In the genomic region with DNA sequence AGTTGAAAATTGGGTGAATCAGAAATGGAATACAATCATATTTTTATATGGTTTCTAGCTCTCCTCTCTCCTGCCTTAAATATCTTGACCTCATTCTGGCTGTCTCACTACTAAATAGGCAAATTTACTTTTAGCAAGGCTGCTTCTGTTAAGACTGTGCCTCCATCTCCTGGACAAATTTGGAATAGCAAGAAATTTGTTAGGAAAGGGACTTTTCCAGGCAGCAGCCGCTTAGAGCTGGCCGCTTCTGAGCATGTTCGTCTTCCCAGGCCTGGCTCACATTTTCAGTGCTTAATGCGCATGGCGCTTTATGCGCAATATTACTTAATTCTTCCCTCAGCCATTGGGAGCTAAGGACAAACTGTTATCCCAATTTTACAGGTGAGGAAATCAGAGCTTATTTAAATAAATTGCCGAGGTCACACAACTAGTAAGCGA, we compare ENCODE assay signal across 8 cellular contexts. TPM values are rescaled to one million over a fixed set of nuclear protein-coding genes. Genes with fewer than 3 reads are reported as not detected.
DNase-seq lines count a peak whose midpoint lies in the region; ATAC-seq and TF ChIP-seq lines count a peak whose summit lies in the region.

No MANE protein-coding gene starts in this region.

- peak overlapping the region; percentile 91 for H3K4me3 Mint-ChIP-seq in MCF 10A (ENCODE audit: unreplicated experiment)

- peaks cover 7% of the 10 kb centered on the region for H3K9me3 Mint-ChIP-seq in MCF 10A (ENCODE audit: unreplicated experiment)

- H3K4me1 Mint-ChIP-seq in MCF 10A (ENCODE audit: insufficient read depth, unreplicated experiment): peaks cover 29% of the 10 kb centered on the region

- POLR2A ChIA-PET in MCF 10A (lab: Yijun Ruan, JAX): interaction anchor here (0.6 to 5.3 kb wide), 26 partner anchors 10 to 1345 kb away, joined by 3 to 70 read pairs (median 4); partner anchors contain the start of genes MICAL3 and USP18

- no TSS peak for BruUV-seq in MCF 10A (replicated peaks; lab: Mats Ljungman, UMichigan)

- TF ChIP-seq CTCF in MCF 10A (IDR thresholded peaks at IDR 0.05; ENCODE audit: unreplicated experiment): peak; percentile 87

- H3K27ac Mint-ChIP-seq in MCF 10A (ENCODE audit: low read depth, unreplicated experiment): no peak overlapping the region

- intact Hi-C loops in MCF 10A (cut with micrococcal nuclease): loop anchor here (1.0 kb wide), 3 partner anchors 52 to 246 kb away; partner anchors contain the start of gene MICAL3

- H3K27me3 Mint-ChIP-seq in MCF 10A (ENCODE audit: insufficient read depth, unreplicated experiment): no peaks in the 10 kb centered on the region

- peaks cover 28% of the 10 kb centered on the region for H3K36me3 Mint-ChIP-seq in MCF 10A (ENCODE audit: insufficient read depth, unreplicated experiment)

- CTCF ChIA-PET in MCF 10A (lab: Yijun Ruan, JAX): interaction anchor here (0.6 to 10.0 kb wide), 67 partner anchors 12 to 903 kb away, joined by 3 to 145 read pairs (median 4); partner anchors contain the start of gene MICAL3

- DNase-seq in activated gamma-delta T cell treated with Interleukin-2 at 50 U/mL for 16 hours (peak; percentile 18), activated gamma-delta T cell (lab: John Stamatoyannopoulos, UW) (no peak), MV-4-11 (lab: John Stamatoyannopoulos, UW) (peak; percentile 75), SK-N-DZ (ENCODE audit: low spot score) (peak; percentile 85), MCF 10A (ENCODE audit: unreplicated experiment) (peak; percentile 89), hypothalamus (lab: John Stamatoyannopoulos, UW) (peak in 37 of 51 donors; percentile 5 to 91 (median 40)), renal cortical epithelial cell (ENCODE audit: low read depth) (peak; percentile 86)

- no peak for ATAC-seq in GM21528 (IDR thresholded peaks at IDR 0.05; ENCODE audit: low FRiP score, unreplicated experiment)

RNA-seq across cellular contexts. Expression of gene PEX26, which starts 1.7 kb away (rescaled TPM):
- polyA plus RNA-seq in SK-N-DZ (2014; cell fraction: cytosol; rRNA removed): 40.1 and 43.1 TPM in 2 replicates
- polyA plus RNA-seq in SK-N-DZ (2014; cell fraction: nucleus; rRNA removed): 18.4 and 22.3 TPM in 2 replicates
- total RNA-seq in MCF 10A (2022) (41.0 and 47.1 TPM in 2 replicates), renal cortical epithelial cell (42.7 and 47.0 TPM in 2 replicates)

RNA-seq across cellular contexts. Expression of gene TUBA8, which starts 34.5 kb away (rescaled TPM):
- polyA plus RNA-seq in SK-N-DZ (2014; cell fraction: cytosol; rRNA removed): 3.8 and 4.5 TPM in 2 replicates
- 0.67 and 1.2 TPM in 2 replicates for polyA plus RNA-seq in SK-N-DZ (2014; cell fraction: nucleus; rRNA removed)
- total RNA-seq in MCF 10A (2022): 0.66 TPM in 1 of 2 replicates, not detected in the other
- 0.35 and 1.2 TPM in 2 replicates for total RNA-seq in renal cortical epithelial cell

RNA-seq across cellular contexts. Expression of gene MICAL3, which starts 51.7 kb away (rescaled TPM):
- 13.9 and 17.8 TPM in 2 replicates for polyA plus RNA-seq in SK-N-DZ (2014; cell fraction: cytosol; rRNA removed)
- polyA plus RNA-seq in SK-N-DZ (2014; cell fraction: nucleus; rRNA removed): 12.3 and 33.7 TPM in 2 replicates
- total RNA-seq in MCF 10A (2022): 54.1 and 62.1 TPM in 2 replicates
- 43.9 and 132 TPM in 2 replicates for total RNA-seq in renal cortical epithelial cell
